In the genomic region with DNA sequence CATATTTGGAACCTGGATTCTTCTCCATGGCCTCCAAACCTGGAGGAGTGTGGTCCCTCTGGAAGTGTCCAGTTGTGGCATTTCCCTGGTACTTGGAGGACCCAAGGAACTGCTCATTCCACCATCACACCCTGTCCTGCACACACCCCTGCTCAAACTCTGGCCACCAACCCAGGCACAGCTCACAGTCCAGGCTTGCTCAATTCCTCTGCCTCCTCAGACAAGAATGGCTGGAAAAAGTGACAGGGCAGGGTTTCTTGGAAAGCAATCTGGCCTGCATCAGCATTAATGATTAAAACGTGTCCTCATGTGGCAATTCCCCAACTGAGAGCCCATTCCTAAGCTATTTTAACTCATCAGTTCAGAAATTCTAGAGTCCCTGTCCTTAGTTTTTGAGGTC, we compare ENCODE assay signal across 18 cellular contexts. TPM values are rescaled to one million over a fixed set of nuclear protein-coding genes. Genes with fewer than 3 reads are reported as not detected.
DNase-seq lines count a peak whose midpoint lies in the region; TF ChIP-seq lines count a peak whose summit lies in the region.
"Had no signal": no experiment of that assay in that cellular context is flagged by ENCODE, and none has a peak within 500 bp of the region (broad histone marks: within the 10 kb centered on the region; RNA-seq: fewer than 3 reads in every experiment).

No MANE protein-coding gene starts in this region.

- TF ChIP-seq CTCF in adrenal gland (IDR thresholded peaks at IDR 0.05) (no peak), foreskin fibroblast (IDR thresholded peaks at IDR 0.05; ENCODE audit: low read depth, low read length) (no peak), vagina (IDR thresholded peaks at IDR 0.05) (no peak)

- no peaks in the 10 kb centered on the region for H3K9me3 ChIP-seq in adrenal gland (replicated peaks in 1 of 3)
- no peaks in the 10 kb centered on the region for H3K9me3 ChIP-seq in vagina

- H3K4me3 ChIP-seq in adrenal gland (no peak overlapping the region), foreskin fibroblast (ENCODE audit: low read depth in 1 of 2, low read length in 2 of 2) (no peak overlapping the region), vagina (no peak overlapping the region)
- H3K4me3 ChIP-seq: GM12878 had no signal

- H3K36me3 ChIP-seq in adrenal gland (replicated peaks in 1 of 2) (no peaks in the 10 kb centered on the region), vagina (no peaks in the 10 kb centered on the region)

- TF ChIP-seq POLR2A in adrenal gland (IDR thresholded peaks at IDR 0.05) (no peak), vagina (IDR thresholded peaks at IDR 0.05) (no peak)

- intact Hi-C loops in adrenal gland (cut with DNase I) (no loop called here), vagina (cut with DNase I) (no loop called here)

- WGBS in adrenal gland, 4 donors, result 22 to 38% (median 26%) methylated on average over 1 of the region's 1 CpG

- H3K27ac ChIP-seq in adrenal gland (peak overlapping the region in 2 of 5 donors; percentile 18 to 50), vagina (peak overlapping the region; percentile 39)
- H3K27ac ChIP-seq: KMS-11 had no signal

- peak; percentile 61 to 92 (median 81) for DNase-seq in adrenal gland
- DNase-seq in foreskin fibroblast, result peak; percentile 75 to 90
- DNase-seq in mucosa of gallbladder (ENCODE audit: low spot score), result peak; percentile 16
- peak in 1 of 2 donors; percentile 92 for DNase-seq in vagina (ENCODE audit: extremely low spot score in 2 of 2)
- no peak for DNase-seq in NCI-H510A (lab: John Stamatoyannopoulos, UW)
- no peak for DNase-seq in T-helper 1 cell
- DNase-seq in NCI-H2029 treated with DMSO at 0.1 percent for 48 hours (lab: John Stamatoyannopoulos, UW), result no peak
- DNase-seq: activated CD4-positive, alpha-beta T cell treated with anti-CD3 and anti-CD28 coated beads for 4 hours; activated naive CD8-positive, alpha-beta T cell treated with anti-CD3 and anti-CD28 coated beads, Interleukin-2, amount 10 ng/mL, durations not matched to agents 7 days and 5 days; activated T-cell treated with anti-CD3 and anti-CD28 coated beads for 4 hours; CD4-positive, alpha-beta T cell; erythroblast; NCI-H1105 treated with DMSO at 0.1 percent for 48 hours; NCI-H2227 treated with DMSO at 0.1 percent for 48 hours; SHP77 treated with DMSO at 0.1 percent for 48 hours; stimulated activated naive B cell treated with anti-CD40 and anti-IgM and Interleukin-4, amounts not matched to agents 10 μg/mL and 1 μg/mL and 100 μg/mL, for 72 hours had no signal

- H3K27me3 ChIP-seq in adrenal gland (no peaks in the 10 kb centered on the region), vagina (no peaks in the 10 kb centered on the region)

- peaks cover 0 to 8% of the 10 kb centered on the region in 2 donors for H3K4me1 ChIP-seq in adrenal gland (replicated peaks in 1 of 2)
- H3K4me1 ChIP-seq in vagina, result peaks cover 5% of the 10 kb centered on the region

RNA-seq across cellular contexts. Expression of a gene that starts 17.2 kb away (rescaled TPM):
- total RNA-seq in adrenal gland (10 to 100 TPM; 23.9 to 70.2 (median 32.2) TPM), mucosa of gallbladder (20.9 TPM), vagina (52.3 TPM)
- polyA plus RNA-seq in adrenal gland, result 10 to 100 TPM in 1 of 3 donors, 1 to 10 TPM in 2; 6.8 to 22.3 (median 7.5) TPM

Comparison
In these comparisons a context has a peak if more than half of its experiments do, and no peak if none do; other contexts are left out.
1. DNase-seq: peak in adrenal gland (7 of 7), foreskin fibroblast (2 of 2) and mucosa of gallbladder (single experiment); none in NCI-H510A (single experiment), T-helper 1 cell (0 of 5) and NCI-H2029 treated with DMSO at 0.1 percent for 48 hours (single experiment).